8 cellular contexts compared by ENCODE assay signal in genomic region chr19:10295305-10295846, GRCh38. TPM values are rescaled to one million over a fixed set of nuclear protein-coding genes. Genes with fewer than 3 reads are reported as not detected.
DNase-seq lines count a peak whose midpoint lies in the region; ATAC-seq and TF ChIP-seq lines count a peak whose summit lies in the region.

No MANE protein-coding gene starts in this region.

- no peak overlapping the region for H4K5ac ChIP-seq in H9 (ENCODE audit: insufficient read length, low read depth, low read length)

- WGBS in H9 (ENCODE audit: extremely low coverage, insufficient read length, low lambda C conversion rate): no CpG with 5 or more reads among the region's 48 CpGs
- WGBS in endodermal cell (ENCODE audit: insufficient coverage in 1 of 2, insufficient read length in 1 of 2), 2 experiments: 11 to 17% methylated on average over 6 to 48 of the region's 48 CpGs

- H2AK5ac ChIP-seq in H9 (ENCODE audit: insufficient read length, low read length): no peak overlapping the region

- H3K27ac ChIP-seq in H9 (ENCODE audit: insufficient read length, low read depth, low read length): no peak overlapping the region
- no peak overlapping the region for H3K27ac ChIP-seq in endodermal cell (ENCODE audit: low read depth, low read length)
- no peak overlapping the region for H3K27ac ChIP-seq in gastrocnemius medialis

- no peak overlapping the region for H3K23ac ChIP-seq in H9 (ENCODE audit: insufficient read length, low read depth, low read length)

- no peaks in the 10 kb centered on the region for H3K79me2 ChIP-seq in H9 (ENCODE audit: insufficient read depth, low read length)

- in situ Hi-C loops in gastrocnemius medialis (cut with MboI; ENCODE audit: low sequenced_read_pairs in 4 of 4): no loop called here

- H3K4me2 ChIP-seq in H9 (ENCODE audit: insufficient read depth, insufficient read length, low read length): peak overlapping the region; percentile 66

- H3K36me3 Mint-ChIP-seq in H9 (ENCODE audit: insufficient read depth in 1 of 3, low read depth in 3 of 3) (no peaks in the 10 kb centered on the region; a peak in 3 of 7 replicates), endodermal cell (ENCODE audit: low read depth) (no peaks in the 10 kb centered on the region)

- H3K27me3 Mint-ChIP-seq in H9 (ENCODE audit: low read depth): peaks cover 90% of the 10 kb centered on the region
- peaks cover 94% of the 10 kb centered on the region for H3K27me3 Mint-ChIP-seq in endodermal cell (ENCODE audit: insufficient read depth)

- H3K23me2 ChIP-seq in H9 (ENCODE audit: insufficient read length, low read depth, low read length, poor library complexity, severe bottlenecking): peaks cover 27% of the 10 kb centered on the region

- no peaks in the 10 kb centered on the region; the same call in 1 of the 2 replicates for H3K4me1 ChIP-seq in H9 (ENCODE audit: insufficient read depth, low read length)
- peaks cover 3% of the 10 kb centered on the region for H3K4me1 ChIP-seq in endodermal cell (ENCODE audit: control insufficient read depth, insufficient read depth, low read length)
- H3K4me1 ChIP-seq in gastrocnemius medialis: peaks cover 15 to 28% of the 10 kb centered on the region in 2 donors

- H3T11ph ChIP-seq in H9 (ENCODE audit: low read length): no peak overlapping the region

- no peaks in the 10 kb centered on the region for H4K20me1 ChIP-seq in H9 (ENCODE audit: control insufficient read depth, insufficient read depth, insufficient read length)

- no peak overlapping the region for H3K4me3 ChIP-seq in AG10803 (ENCODE audit: low read length)
- peak overlapping the region; percentile 65 for H3K4me3 ChIP-seq in endodermal cell (ENCODE audit: low read length)
- H3K4me3 ChIP-seq in gastrocnemius medialis: peak overlapping the region in 3 of 4 donors; percentile 2 to 27 (median 22)

- no peak overlapping the region for H3K14ac ChIP-seq in H9 (ENCODE audit: insufficient read depth, low read length)

- H3K9me3 ChIP-seq in H9 (ENCODE audit: control insufficient read depth, low read depth, low read length) (no peaks in the 10 kb centered on the region), endodermal cell (ENCODE audit: control insufficient read depth, low read length) (no peaks in the 10 kb centered on the region), gastrocnemius medialis (no peaks in the 10 kb centered on the region)

- no peak overlapping the region for H4K91ac ChIP-seq in H9 (ENCODE audit: insufficient read length, low read depth, low read length)

- no peak overlapping the region for H2BK12ac ChIP-seq in H9 (ENCODE audit: insufficient read length, low read depth, low read length)

- TF ChIP-seq POLR2A in gastrocnemius medialis (IDR thresholded peaks at IDR 0.05): no peak

- intact Hi-C loops in gastrocnemius medialis (cut with DNase I; ENCODE audit: low total_unique reads): no loop called here

- H2BK5ac ChIP-seq in H9 (ENCODE audit: insufficient read length, low read length): no peak overlapping the region

- no peak overlapping the region for H3K18ac ChIP-seq in H9 (ENCODE audit: insufficient read length, low read depth, low read length)

- H2BK20ac ChIP-seq in H9 (ENCODE audit: low read depth, low read length, poor library complexity, severe bottlenecking): no peak overlapping the region

- no peak overlapping the region for H2BK15ac ChIP-seq in H9 (ENCODE audit: low read depth, low read length)

- DNase-seq in AG10803 (ENCODE audit: low read depth) (no peak), H9 (peak; percentile 60), endodermal cell (peak; percentile 74), gastrocnemius medialis (no peak), NCI-H1092 treated with DMSO at 0.1 percent for 48 hours (lab: John Stamatoyannopoulos, UW) (no peak), RKO (ENCODE audit: low spot score) (no peak)
- peak; percentile 62 for DNase-seq in activated CD4-positive, CD25-positive, alpha-beta regulatory T cell treated with anti-CD3 and anti-CD28 coated beads, Interleukin-2, amount 50 U/mL, for 72 hours

- H3K9ac ChIP-seq in H9 (ENCODE audit: extremely low read depth, insufficient read length, low read length): no peak overlapping the region
- no peak overlapping the region for H3K9ac ChIP-seq in endodermal cell (ENCODE audit: extremely low read depth, low read length, poor library complexity, severe bottlenecking)

- H3K27me3 ChIP-seq in H9 (ENCODE audit: insufficient read depth, low read length) (peaks cover 54% of the 10 kb centered on the region), endodermal cell (ENCODE audit: control insufficient read depth, insufficient read depth, low read length, poor library complexity, severe bottlenecking) (peaks cover 87% of the 10 kb centered on the region), gastrocnemius medialis (peaks cover 69 to 79% (median 75%) of the 10 kb centered on the region in 3 donors)

- H3K4ac ChIP-seq in H9 (ENCODE audit: low read depth, low read length): no peak overlapping the region

- no peak for ATAC-seq in gastrocnemius medialis
- ATAC-seq in GM21528 (IDR thresholded peaks at IDR 0.05; ENCODE audit: low FRiP score, unreplicated experiment): no peak

- TF ChIP-seq CTCF in AG10803 (conservative IDR thresholded peaks at IDR 0.05; ENCODE audit: low read length): 0 out of 2 replicates have a peak, but pooled peaks have one; percentile 2
- TF ChIP-seq CTCF in H9 (conservative IDR thresholded peaks at IDR 0.05): peak; percentile 43
- peak; percentile 64 for TF ChIP-seq CTCF in endodermal cell (conservative IDR thresholded peaks at IDR 0.05)
- no peak for TF ChIP-seq CTCF in gastrocnemius medialis (IDR thresholded peaks at IDR 0.05 in 4 of 5, conservative IDR thresholded peaks at IDR 0.05 in 1 of 5)

- no peak overlapping the region; a peak in 1 of 7 replicates for H3K27ac Mint-ChIP-seq in H9
- no peak overlapping the region for H3K27ac Mint-ChIP-seq in endodermal cell

- H3K9me3 Mint-ChIP-seq in H9: peaks cover 0 to 2% of the 10 kb centered on the region in 2 experiments; a peak in 2 of 5 replicates
- H3K9me3 Mint-ChIP-seq in endodermal cell: peaks cover 9% of the 10 kb centered on the region

- no peak overlapping the region for H3K56ac ChIP-seq in H9 (ENCODE audit: insufficient read length, low read depth, low read length)

- H2BK120ac ChIP-seq in H9 (ENCODE audit: low read depth, low read length, poor library complexity, severe bottlenecking): no peak overlapping the region

- H3K79me1 ChIP-seq in H9 (ENCODE audit: insufficient read depth, low read depth, low read length, poor library complexity, severe bottlenecking): no peaks in the 10 kb centered on the region

- no peaks in the 10 kb centered on the region for H3K36me3 ChIP-seq in endodermal cell (ENCODE audit: control insufficient read depth, insufficient read depth, low read length)
- H3K36me3 ChIP-seq in gastrocnemius medialis: no peaks in the 10 kb centered on the region

- no peak overlapping the region for H4K8ac ChIP-seq in H9 (replicated peaks; ENCODE audit: insufficient read length, low read depth, low read length)

- peak overlapping the region; percentile 49 to 81 for H3K4me3 Mint-ChIP-seq in H9
- H3K4me3 Mint-ChIP-seq in endodermal cell: peak overlapping the region; percentile 37

- H3K4me1 Mint-ChIP-seq in H9 (peaks cover 10 to 33% of the 10 kb centered on the region in 2 experiments), endodermal cell (peaks cover 11% of the 10 kb centered on the region)

- H2AFZ ChIP-seq in H9 (ENCODE audit: low read length): no peak overlapping the region

RNA-seq across cellular contexts. Expression of gene ICAM5, which starts 5.6 kb away (rescaled TPM):
- total RNA-seq in H9 (2021): 1.4 and 1.6 TPM in 2 replicates
- total RNA-seq in endodermal cell: under 1 TPM; 0.18 to 0.37 TPM
- polyA plus RNA-seq in endodermal cell (2013, experiment 1 of 2): 1.2 TPM
- polyA plus RNA-seq in endodermal cell (2013, experiment 2 of 2): 0.62 TPM
- total RNA-seq in gastrocnemius medialis: not detected

RNA-seq across cellular contexts. Expression of gene ICAM4, which starts 8.6 kb away (rescaled TPM):
- total RNA-seq in H9 (2021): 1.1 TPM in 2 replicates
- under 1 TPM in 1 of 2 donors, not detected in 1; 0.44 TPM for total RNA-seq in endodermal cell
- 0.28 TPM for polyA plus RNA-seq in endodermal cell (2013, experiment 1 of 2)
- polyA plus RNA-seq in endodermal cell (2013, experiment 2 of 2): 0.21 TPM
- not detected for total RNA-seq in gastrocnemius medialis

RNA-seq across cellular contexts. Expression of gene ZGLP1, which starts 14.2 kb away (rescaled TPM):
- total RNA-seq in H9 (2021) (6.9 and 7.0 TPM in 2 replicates), endodermal cell (1 to 10 TPM; 4.5 to 7.8 TPM), gastrocnemius medialis (1 to 10 TPM in 1 of 4 donors, under 1 TPM in 1, not detected in 2; 0.80 to 3.1 TPM)
- 4.2 TPM for polyA plus RNA-seq in endodermal cell (2013, experiment 1 of 2)
- polyA plus RNA-seq in endodermal cell (2013, experiment 2 of 2): 2.3 TPM

RNA-seq across cellular contexts. Expression of gene FDX2, which starts 20.4 kb away (rescaled TPM):
- total RNA-seq in H9 (2021): 26.8 and 27.7 TPM in 2 replicates
- 10 to 100 TPM; 23.2 to 25.9 TPM for total RNA-seq in endodermal cell
- 15.9 TPM for polyA plus RNA-seq in endodermal cell (2013, experiment 1 of 2)
- polyA plus RNA-seq in endodermal cell (2013, experiment 2 of 2): 14.1 TPM
- total RNA-seq in gastrocnemius medialis: 10 to 100 TPM in 3 of 4 donors, 1 to 10 TPM in 1; 9.1 to 32.0 (median 21.9) TPM

RNA-seq across cellular contexts. Expression of gene ICAM1, which starts 24.5 kb away (rescaled TPM):
- total RNA-seq in H9 (2021) (2.1 and 2.3 TPM in 2 replicates), endodermal cell (1 to 10 TPM; 1.7 to 5.2 TPM), gastrocnemius medialis (10 to 100 TPM in 1 of 4 donors, 1 to 10 TPM in 3; 5.0 to 10.5 (median 7.7) TPM)
- 1.3 TPM for polyA plus RNA-seq in endodermal cell (2013, experiment 1 of 2)
- 2.1 TPM for polyA plus RNA-seq in endodermal cell (2013, experiment 2 of 2)

Comparison
In these comparisons a context has a peak if more than half of its experiments do, and no peak if none do; other contexts are left out.
1. DNase-seq: peak in H9 (single experiment), activated CD4-positive, CD25-positive, alpha-beta regulatory T cell treated with anti-CD3 and anti-CD28 coated beads, Interleukin-2, amount 50 U/mL, for 72 hours (single experiment) and endodermal cell (single experiment); none in AG10803 (single experiment), gastrocnemius medialis (0 of 2), NCI-H1092 treated with DMSO at 0.1 percent for 48 hours (single experiment) and RKO (single experiment).
2. CTCF ChIP-seq: peak in AG10803 (single experiment), H9 (single experiment) and endodermal cell (single experiment); none in gastrocnemius medialis (0 of 5).